Comparison of ENCODE assay signal across 9 cellular contexts in genomic region chr2:229270551-229271410, GRCh38. TPM values are rescaled to one million over a fixed set of nuclear protein-coding genes. Genes with fewer than 3 reads are reported as not detected.
A peak's percentile ranks its signal among the peaks of the same experiment; 100 is the strongest.
DNase-seq lines count a peak whose midpoint lies in the region; ATAC-seq and TF ChIP-seq lines count a peak whose summit lies in the region.
"Had no signal": no experiment of that assay in that cellular context is flagged by ENCODE, and none has a peak within 500 bp of the region (broad histone marks: within the 10 kb centered on the region; RNA-seq: fewer than 3 reads in every experiment).

Gene PID1, minus strand, starts transcription at chr2:229271287. Its CDS starts 244 bp downstream, at chr2:229271043.

- no peak within 1 kb of the TSS for H3K4me3 Mint-ChIP-seq in natural killer cell
- H3K4me3 Mint-ChIP-seq: B cell had no signal

- H3K79me2 ChIP-seq in smooth muscle cell (ENCODE audit: low read depth) = peaks cover 52% of the 10 kb centered on the region

- H3K27ac Mint-ChIP-seq in natural killer cell = no peak within 1 kb of the TSS
- H3K27ac Mint-ChIP-seq: B cell had no signal

- H3K9me3 ChIP-seq in smooth muscle cell (replicated peaks; ENCODE audit: low read depth) = no peaks in the 10 kb centered on the region

- H3K9me3 Mint-ChIP-seq in natural killer cell = peaks cover 0 to 3% of the 10 kb centered on the region in 2 donors

- peak within 1 kb of the TSS; percentile 24 for H3K27ac ChIP-seq in smooth muscle cell (ENCODE audit: low read depth)

- peak within 1 kb of the TSS; percentile 98 for H3K4me2 ChIP-seq in smooth muscle cell

- H3K27me3 Mint-ChIP-seq in natural killer cell (ENCODE audit: low read depth in 2 of 2) = peaks cover 0 to 8% of the 10 kb centered on the region in 2 donors

- H3K9ac ChIP-seq in smooth muscle cell (ENCODE audit: low read depth) = peak within 1 kb of the TSS; percentile 81

- H3K4me1 ChIP-seq in smooth muscle cell (ENCODE audit: low read depth) = no peaks in the 10 kb centered on the region

- no peaks in the 10 kb centered on the region for H3K36me3 Mint-ChIP-seq in natural killer cell

- H3K27me3 ChIP-seq in smooth muscle cell (ENCODE audit: low read depth) = no peaks in the 10 kb centered on the region

- H4K20me1 ChIP-seq in smooth muscle cell (ENCODE audit: low read depth) = peaks cover 17% of the 10 kb centered on the region

- in situ Hi-C loops in astrocyte of the spinal cord (cut with HindIII; ENCODE audit: low sequenced_read_pairs) = no loop called here

- TF ChIP-seq CTCF in astrocyte of the spinal cord (IDR thresholded peaks at IDR 0.05; ENCODE audit: low read depth, low read length) (no peak), smooth muscle cell (IDR thresholded peaks at IDR 0.05; ENCODE audit: borderline replicate concordance, insufficient read depth, poor library complexity, severe bottlenecking) (no peak), natural killer cell (IDR thresholded peaks at IDR 0.05) (no peak)

- H3K4me1 Mint-ChIP-seq in natural killer cell = no peaks in the 10 kb centered on the region
- H3K4me1 Mint-ChIP-seq: B cell had no signal

- H3K4me3 ChIP-seq in astrocyte of the spinal cord (ENCODE audit: low read depth, low read length) = peak within 1 kb of the TSS; percentile 68
- H3K4me3 ChIP-seq in smooth muscle cell = peak within 1 kb of the TSS; percentile 92

- H3F3A ChIP-seq in smooth muscle cell (ENCODE audit: low read depth) = no peaks in the 10 kb centered on the region

- 4% methylated on average over 44 of the region's 68 CpGs for WGBS in smooth muscle cell (ENCODE audit: low lambda C conversion rate)

- H2AFZ ChIP-seq in smooth muscle cell (ENCODE audit: low read depth) = peak within 1 kb of the TSS; percentile 90

- no peaks in the 10 kb centered on the region for H3K36me3 ChIP-seq in smooth muscle cell (ENCODE audit: low read depth)

- ATAC-seq in natural killer cell = no peak
- no peak for ATAC-seq in HG03342 (IDR thresholded peaks at IDR 0.05; ENCODE audit: unreplicated experiment)

- intact Hi-C loops in natural killer cell (cut with micrococcal nuclease) = no loop called here

- DNase-seq in NCI-H1417 (lab: John Stamatoyannopoulos, UW) = peak; percentile 25 to 73 (median 62)
- no peak for DNase-seq in NCI-H1417 treated with DMSO at 0.1 percent for 48 hours (lab: John Stamatoyannopoulos, UW)
- DNase-seq in astrocyte of the spinal cord (ENCODE audit: low read depth, low spot score) = peak; percentile 42
- peak; percentile 68 for DNase-seq in iris pigment epithelial cell (ENCODE audit: low read depth)
- DNase-seq in smooth muscle cell (lab: John Stamatoyannopoulos, UW; ENCODE audit: unreplicated experiment) = no peak
- no peak for DNase-seq in natural killer cell
- DNase-seq in activated T-cell treated with anti-CD3 and anti-CD28 coated beads for 4 hours = no peak

RNA-seq across cellular contexts. Expression of gene PID1, which starts in this region (rescaled TPM):
- total RNA-seq in smooth muscle cell (18.1 and 27.0 TPM in 2 replicates), natural killer cell (1 to 10 TPM in 2 of 3 donors, under 1 TPM in 1; 0.56 to 3.0 (median 1.0) TPM)
- 32.8 and 45.3 TPM in 2 replicates for polyA plus RNA-seq in smooth muscle cell
- total RNA-seq: B cell had no signal

Comparison
In these comparisons a context has a peak if more than half of its experiments do, and no peak if none do; other contexts are left out.
1. DNase-seq: peak in NCI-H1417 (3 of 3), astrocyte of the spinal cord (single experiment) and iris pigment epithelial cell (single experiment); none in NCI-H1417 treated with DMSO at 0.1 percent for 48 hours (single experiment), smooth muscle cell (single experiment), natural killer cell (single experiment) and activated T-cell treated with anti-CD3 and anti-CD28 coated beads for 4 hours (single experiment).